Comparison of ENCODE assay signal across 22 cellular contexts in genomic region chr2:10861765-10862164, GRCh38. TPM values are rescaled to one million over a fixed set of nuclear protein-coding genes. Genes with fewer than 3 reads are reported as not detected.
A peak's percentile ranks its signal among the peaks of the same experiment; 100 is the strongest.
DNase-seq lines count a peak whose midpoint lies in the region; ATAC-seq and TF ChIP-seq lines count a peak whose summit lies in the region.
"Had no signal": no experiment of that assay in that cellular context is flagged by ENCODE, and none has a peak within 500 bp of the region (broad histone marks: within the 10 kb centered on the region; RNA-seq: fewer than 3 reads in every experiment).

No MANE protein-coding gene starts in this region.

- no peak overlapping the region for H3K4me3 Mint-ChIP-seq in activated CD8-positive, alpha-beta T cell treated with anti-CD3 and anti-CD28 coated beads for 36 hours
- no peak overlapping the region for H3K4me3 Mint-ChIP-seq in activated CD8-positive, alpha-beta T cell treated with anti-CD3 and anti-CD28 coated beads, Interleukin-2, amount 10 ng/mL, durations not matched to agents 7 days and 5 days
- H3K4me3 Mint-ChIP-seq: CD14-positive monocyte; CD4-positive, alpha-beta T cell; GM23338 had no signal

- H3K4me2 ChIP-seq in trophoblast cell (ENCODE audit: low read length), result no peak overlapping the region
- H3K4me2 ChIP-seq: A549; BLaER1 treated with 17β-estradiol and CSF1 and Interleukin-3, amounts not matched to agents 10 nM and 100 nM; GM23338 had no signal

- no peak overlapping the region for H4K8ac ChIP-seq in trophoblast cell (ENCODE audit: low read depth, low read length)

- H3K36me3 Mint-ChIP-seq in activated CD8-positive, alpha-beta T cell treated with anti-CD3 and anti-CD28 coated beads for 36 hours (ENCODE audit: low read depth), result no peaks in the 10 kb centered on the region
- no peaks in the 10 kb centered on the region for H3K36me3 Mint-ChIP-seq in activated CD8-positive, alpha-beta T cell treated with anti-CD3 and anti-CD28 coated beads, Interleukin-2, amount 10 ng/mL, durations not matched to agents 7 days and 5 days (ENCODE audit: low read depth)
- H3K36me3 Mint-ChIP-seq: CD14-positive monocyte; CD8-positive, alpha-beta memory T cell had no signal

- intact Hi-C loops in activated CD8-positive, alpha-beta T cell treated with anti-CD3 and anti-CD28 coated beads for 36 hours (cut with micrococcal nuclease), result no loop called here
- intact Hi-C loops in right cardiac atrium (cut with DNase I), result no loop called here
- intact Hi-C loops in left cardiac atrium (cut with DNase I), result no loop called here

- CTCF ChIA-PET in activated CD8-positive, alpha-beta T cell treated with anti-CD3 and anti-CD28 coated beads for 36 hours (lab: Charles Lee), result interaction anchor here (0.6 to 2.9 kb wide), 2 partner anchors 10 to 28 kb away, joined by 3 to 10 read pairs; no protein-coding TSS in a partner anchor
- CTCF ChIA-PET in activated CD8-positive, alpha-beta T cell treated with anti-CD3 and anti-CD28 coated beads, Interleukin-2, amount 10 ng/mL, durations not matched to agents 7 days and 5 days (lab: Charles Lee), result interaction anchor here (1.0 kb wide), 1 partner anchor 29 kb away, joined by 4 read pairs; no protein-coding TSS in a partner anchor
- CTCF ChIA-PET in HEK293 (lab: Yijun Ruan, JAX), result no interaction called here

- POLR2A ChIA-PET in activated CD8-positive, alpha-beta T cell treated with anti-CD3 and anti-CD28 coated beads for 36 hours (lab: Charles Lee), result no interaction called here
- POLR2A ChIA-PET in activated CD8-positive, alpha-beta T cell treated with anti-CD3 and anti-CD28 coated beads, Interleukin-2, amount 10 ng/mL, durations not matched to agents 7 days and 5 days (lab: Charles Lee), result interaction anchor here (0.5 kb wide), 1 partner anchor 730 kb away, joined by 3 read pairs; no protein-coding TSS in a partner anchor
- POLR2A ChIA-PET in HEK293 (lab: Yijun Ruan, JAX), result no interaction called here

- no peak overlapping the region for H3K23ac ChIP-seq in trophoblast cell (ENCODE audit: low read length)

- peaks cover 18% of the 10 kb centered on the region for H3K4me1 Mint-ChIP-seq in activated CD8-positive, alpha-beta T cell treated with anti-CD3 and anti-CD28 coated beads for 36 hours (ENCODE audit: low read depth)
- peaks cover 30% of the 10 kb centered on the region for H3K4me1 Mint-ChIP-seq in activated CD8-positive, alpha-beta T cell treated with anti-CD3 and anti-CD28 coated beads, Interleukin-2, amount 10 ng/mL, durations not matched to agents 7 days and 5 days (ENCODE audit: low read depth)

- H2AK5ac ChIP-seq in trophoblast cell (ENCODE audit: low read length), result no peak overlapping the region

- no peaks in the 10 kb centered on the region for H3K36me3 ChIP-seq in HEK293 (ENCODE audit: control insufficient read depth in 2 of 2, insufficient read depth in 1 of 2, low read length in 2 of 2)
- no peaks in the 10 kb centered on the region for H3K36me3 ChIP-seq in trophoblast cell (ENCODE audit: control insufficient read depth in 1 of 2, insufficient read depth in 2 of 2, low read length in 2 of 2)
- H3K36me3 ChIP-seq: BE2C; BLaER1 treated with 17β-estradiol and CSF1 and Interleukin-3, amounts not matched to agents 10 nM and 100 nM; HAP-1 had no signal

- H3K14ac ChIP-seq in trophoblast cell (ENCODE audit: low read length), result no peak overlapping the region

- peak; percentile 7 for DNase-seq in activated CD8-positive, alpha-beta T cell treated with anti-CD3 and anti-CD28 coated beads for 36 hours
- no peak for DNase-seq in activated CD8-positive, alpha-beta T cell treated with anti-CD3 and anti-CD28 coated beads, Interleukin-2, amount 10 ng/mL, durations not matched to agents 7 days and 5 days
- DNase-seq in right cardiac atrium, result no peak
- no peak for DNase-seq in left cardiac atrium
- DNase-seq in trophoblast cell, result no peak
- DNase-seq in GOT3 (lab: John Stamatoyannopoulos, UW), result no peak
- DNase-seq: 8988T; ACHN; AML-193; BE2C; CD4-positive, alpha-beta T cell; CD8-positive, alpha-beta memory T cell; DMS 273 treated with DMSO at 0.1 percent for 48 hours; DMS79; EL; GF-D8 had no signal

- H3K9ac ChIP-seq in trophoblast cell (ENCODE audit: low read length), result no peak overlapping the region
- H3K9ac ChIP-seq: BLaER1 treated with 17β-estradiol and CSF1 and Interleukin-3, amounts not matched to agents 10 nM and 100 nM had no signal

- H3K9me3 ChIP-seq in right cardiac atrium (ENCODE audit: control insufficient read depth, low read length) (no peaks in the 10 kb centered on the region), HEK293 (ENCODE audit: control insufficient read depth, insufficient read depth, low read depth, low read length) (no peaks in the 10 kb centered on the region), trophoblast cell (ENCODE audit: insufficient read depth, low read depth, low read length) (no peaks in the 10 kb centered on the region)
- H3K9me3 ChIP-seq: A549; BE2C; BLaER1 treated with 17β-estradiol and CSF1 and Interleukin-3, amounts not matched to agents 10 nM and 100 nM; HAP-1 had no signal

- H2BK5ac ChIP-seq in trophoblast cell (ENCODE audit: low read depth, low read length, poor library complexity), result no peak overlapping the region

- no peak overlapping the region for H2BK12ac ChIP-seq in trophoblast cell (ENCODE audit: low read length)

- no peak overlapping the region for H3K27ac Mint-ChIP-seq in activated CD8-positive, alpha-beta T cell treated with anti-CD3 and anti-CD28 coated beads for 36 hours
- H3K27ac Mint-ChIP-seq in activated CD8-positive, alpha-beta T cell treated with anti-CD3 and anti-CD28 coated beads, Interleukin-2, amount 10 ng/mL, durations not matched to agents 7 days and 5 days, result no peak overlapping the region
- H3K27ac Mint-ChIP-seq: CD4-positive, alpha-beta T cell had no signal

- H3K9me3 Mint-ChIP-seq in activated CD8-positive, alpha-beta T cell treated with anti-CD3 and anti-CD28 coated beads for 36 hours, result no peaks in the 10 kb centered on the region
- H3K9me3 Mint-ChIP-seq in activated CD8-positive, alpha-beta T cell treated with anti-CD3 and anti-CD28 coated beads, Interleukin-2, amount 10 ng/mL, durations not matched to agents 7 days and 5 days (ENCODE audit: insufficient read depth), result no peaks in the 10 kb centered on the region
- H3K9me3 Mint-ChIP-seq: CD4-positive, alpha-beta T cell; GM23338 had no signal

- no peak overlapping the region for H4K12ac ChIP-seq in trophoblast cell (ENCODE audit: low read depth, low read length)

- H3K4me3 ChIP-seq in right cardiac atrium (ENCODE audit: low read length), result no peak overlapping the region
- H3K4me3 ChIP-seq in HEK293 (ENCODE audit: low read depth, low read length), result no peak overlapping the region
- peak overlapping the region; percentile 4 for H3K4me3 ChIP-seq in trophoblast cell (ENCODE audit: low read depth, low read length)
- H3K4me3 ChIP-seq: A549; BLaER1 treated with 17β-estradiol and CSF1 and Interleukin-3, amounts not matched to agents 10 nM and 100 nM; GM23338; HAP-1 had no signal

- H3K27me3 Mint-ChIP-seq in activated CD8-positive, alpha-beta T cell treated with anti-CD3 and anti-CD28 coated beads for 36 hours, result peaks cover 26% of the 10 kb centered on the region
- H3K27me3 Mint-ChIP-seq in activated CD8-positive, alpha-beta T cell treated with anti-CD3 and anti-CD28 coated beads, Interleukin-2, amount 10 ng/mL, durations not matched to agents 7 days and 5 days (ENCODE audit: low read depth), result peaks cover 43% of the 10 kb centered on the region

- H3K4me1 ChIP-seq in right cardiac atrium (ENCODE audit: control insufficient read depth, insufficient read depth, low read length) (peaks cover 6% of the 10 kb centered on the region), HEK293 (ENCODE audit: control insufficient read depth, insufficient read depth, low read length) (no peaks in the 10 kb centered on the region), trophoblast cell (ENCODE audit: control insufficient read depth in 1 of 2, insufficient read depth in 2 of 2, low read length in 2 of 2) (no peaks in the 10 kb centered on the region)
- H3K4me1 ChIP-seq: A549, BE2C, HAP-1 had no signal

- no peak for TF ChIP-seq CTCF in activated CD8-positive, alpha-beta T cell treated with anti-CD3 and anti-CD28 coated beads for 36 hours (IDR thresholded peaks at IDR 0.05)
- TF ChIP-seq CTCF in HEK293 (tag by site-specific recombination; IDR thresholded peaks at IDR 0.05), result no peak

- H3K4ac ChIP-seq in trophoblast cell (ENCODE audit: low read depth, low read length), result no peak overlapping the region

- no peak overlapping the region for H2AFZ ChIP-seq in trophoblast cell (ENCODE audit: insufficient read depth, low read length, poor library complexity)
- H2AFZ ChIP-seq: GM23338 had no signal

- H3K18ac ChIP-seq in trophoblast cell (ENCODE audit: low read length), result no peak overlapping the region

- peak; percentile 8 for ATAC-seq in activated CD8-positive, alpha-beta T cell treated with anti-CD3 and anti-CD28 coated beads for 36 hours
- no peak for ATAC-seq in activated CD8-positive, alpha-beta T cell treated with anti-CD3 and anti-CD28 coated beads, Interleukin-2, amount 10 ng/mL, durations not matched to agents 7 days and 5 days
- ATAC-seq in right cardiac atrium (no peak), left cardiac atrium (no peak)
- ATAC-seq: A549 had no signal

- H3K27me3 ChIP-seq in right cardiac atrium (ENCODE audit: control insufficient read depth, insufficient read depth), result no peaks in the 10 kb centered on the region
- no peaks in the 10 kb centered on the region for H3K27me3 ChIP-seq in trophoblast cell (ENCODE audit: insufficient read depth, low read length)
- H3K27me3 ChIP-seq: BE2C; BLaER1 treated with 17β-estradiol and CSF1 and Interleukin-3, amounts not matched to agents 10 nM and 100 nM had no signal

- no peaks in the 10 kb centered on the region for H3K79me1 ChIP-seq in trophoblast cell (ENCODE audit: low read length)

- WGBS in right cardiac atrium, result 76% methylated on average over 5 of the region's 5 CpGs
- no CpG with 5 or more reads among the region's 5 CpGs for WGBS in trophoblast cell (ENCODE audit: extremely low coverage, insufficient coverage, insufficient read length)

- H3K79me2 ChIP-seq in trophoblast cell (ENCODE audit: control insufficient read depth, insufficient read depth, low read length, poor library complexity), result no peaks in the 10 kb centered on the region

- no peak overlapping the region for H4K91ac ChIP-seq in trophoblast cell (ENCODE audit: low read depth, low read length)

- no peak overlapping the region for H2BK120ac ChIP-seq in trophoblast cell (ENCODE audit: insufficient read depth, low read length, poor library complexity)

- H3K27ac ChIP-seq in right cardiac atrium (ENCODE audit: low read length) (peak overlapping the region; percentile 37), HEK293 (ENCODE audit: extremely low read depth, low read depth, low read length) (no peak overlapping the region), trophoblast cell (ENCODE audit: low read depth, low read length) (no peak overlapping the region)
- H3K27ac ChIP-seq: A549; BLaER1 treated with 17β-estradiol and CSF1 and Interleukin-3, amounts not matched to agents 10 nM and 100 nM had no signal

RNA-seq across cellular contexts. Expression of gene PDIA6, which starts 49.2 kb away (rescaled TPM):
- 100 to 1,000 TPM; 146 to 150 TPM for total RNA-seq in activated CD8-positive, alpha-beta T cell treated with anti-CD3 and anti-CD28 coated beads for 36 hours
- 100 to 1,000 TPM; 131 to 138 TPM for total RNA-seq in activated CD8-positive, alpha-beta T cell treated with anti-CD3 and anti-CD28 coated beads, Interleukin-2, amount 10 ng/mL, durations not matched to agents 7 days and 5 days
- total RNA-seq in right cardiac atrium (100 to 1,000 TPM in 3 of 4 donors, 10 to 100 TPM in 1; 86.7 to 148 (median 133) TPM), left cardiac atrium (100 to 1,000 TPM; 149 to 157 TPM)
- 75.7 TPM for polyA plus RNA-seq in right cardiac atrium
- polyA plus RNA-seq in trophoblast cell (2013), result 459 and 461 TPM in 2 replicates

RNA-seq across cellular contexts. Expression of gene KCNF1, which starts 50.0 kb away (rescaled TPM):
- not detected for total RNA-seq in activated CD8-positive, alpha-beta T cell treated with anti-CD3 and anti-CD28 coated beads for 36 hours
- total RNA-seq in activated CD8-positive, alpha-beta T cell treated with anti-CD3 and anti-CD28 coated beads, Interleukin-2, amount 10 ng/mL, durations not matched to agents 7 days and 5 days, result not detected
- under 1 TPM; 0.45 to 0.76 (median 0.58) TPM for total RNA-seq in right cardiac atrium
- polyA plus RNA-seq in right cardiac atrium, result 0.52 TPM
- total RNA-seq in left cardiac atrium, result under 1 TPM; 0.24 to 0.97 TPM
- polyA plus RNA-seq in trophoblast cell (2013), result 1.3 and 1.5 TPM in 2 replicates
- total RNA-seq: CD4-positive, alpha-beta T cell; CD8-positive, alpha-beta memory T cell had no signal
- polyA plus RNA-seq: CD14-positive monocyte; CD8-positive, alpha-beta memory T cell had no signal
